In the genomic region with DNA sequence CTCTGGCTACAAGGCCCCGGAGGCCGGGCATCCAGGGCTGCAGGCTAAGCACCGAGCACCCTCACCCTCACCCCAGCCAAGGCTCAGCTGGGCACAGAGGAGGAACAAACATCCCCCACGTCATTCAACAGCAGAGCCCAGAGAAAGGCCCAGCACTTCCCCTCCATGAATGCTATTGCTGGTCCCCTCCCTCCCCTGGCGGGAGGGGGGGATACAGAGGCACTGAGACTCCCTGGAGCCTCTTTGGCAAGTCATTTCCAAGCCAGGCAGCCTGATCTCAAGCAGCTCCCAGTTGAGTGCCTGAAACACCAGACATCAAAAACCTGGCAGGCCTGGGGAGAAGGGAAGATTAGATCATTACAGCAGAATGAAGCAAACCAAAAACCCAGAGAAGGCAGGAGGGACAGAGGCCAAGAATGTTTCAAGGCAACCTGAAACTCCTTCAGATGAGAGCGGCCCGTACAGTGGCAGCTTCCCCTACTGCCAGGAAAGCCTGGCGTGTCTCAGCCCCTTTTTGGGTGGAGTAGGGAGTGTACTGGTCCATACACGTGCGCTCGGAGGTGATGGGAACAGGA, we compare ENCODE assay signal across 8 cellular contexts.
DNase-seq lines count a peak whose midpoint lies in the region; ATAC-seq and TF ChIP-seq lines count a peak whose summit lies in the region.

No MANE protein-coding gene starts in this region.

- peaks cover 4 to 47% (median 11%) of the 10 kb centered on the region in 4 donors for H3K4me1 ChIP-seq in Peyer's patch
- H3K4me1 ChIP-seq in esophagus squamous epithelium, result peaks cover 67 to 85% (median 71%) of the 10 kb centered on the region in 3 donors
- peaks cover 74% of the 10 kb centered on the region for H3K4me1 ChIP-seq in neuron (ENCODE audit: insufficient read depth, low read length)

- no peak for TF ChIP-seq CTCF in Peyer's patch (IDR thresholded peaks at IDR 0.05)
- TF ChIP-seq CTCF in esophagus squamous epithelium (IDR thresholded peaks at IDR 0.05), result no peak

- intact Hi-C loops in esophagus squamous epithelium (cut with DNase I), result loop anchor here (5.0 kb wide), 1 partner anchor 109 kb away; a partner anchor contains a TSS

- no peaks in the 10 kb centered on the region for H3K27me3 ChIP-seq in Peyer's patch
- H3K27me3 ChIP-seq in esophagus squamous epithelium, result no peaks in the 10 kb centered on the region
- H3K27me3 ChIP-seq in neuron (ENCODE audit: insufficient read depth, low read length), result no peaks in the 10 kb centered on the region

- H3K27ac ChIP-seq in Peyer's patch (peak overlapping the region; percentile 71 to 89 (median 80)), esophagus squamous epithelium (peak overlapping the region; percentile 89 to 99 (median 94))

- H3K9me3 ChIP-seq in Peyer's patch (no peaks in the 10 kb centered on the region), esophagus squamous epithelium (no peaks in the 10 kb centered on the region), neuron (ENCODE audit: low read length) (no peaks in the 10 kb centered on the region)

- no peak for ATAC-seq in stimulated activated naive CD8-positive, alpha-beta T cell treated with anti-CD3 and anti-CD28 coated beads, Interleukin-15, Interleukin-2, amounts not matched to agents 100 U/mL and 50 U/mL, for 24 hours
- no peak for ATAC-seq in activated T-cell treated with anti-CD3 and anti-CD28 coated beads, Interleukin-2, amount 50 U/mL, for 4 hours

- DNase-seq in NCI-H187 (lab: John Stamatoyannopoulos, UW), result peak; percentile 55 to 93
- no peak for DNase-seq in NCI-H187 treated with DMSO at 0.1 percent for 48 hours (lab: John Stamatoyannopoulos, UW)
- DNase-seq in Peyer's patch, result peak in 1 of 3 donors; percentile 55
- DNase-seq in esophagus squamous epithelium (lab: John Stamatoyannopoulos, UW), result no peak
- DNase-seq in stimulated activated CD8-positive, alpha-beta memory T cell treated with anti-CD3 and anti-CD28 coated beads, Interleukin-4, amount 100 ng/mL, for 48 hours, result no peak
- DNase-seq in stimulated activated naive CD8-positive, alpha-beta T cell treated with anti-CD3 and anti-CD28 coated beads, Interleukin-15, Interleukin-2, amounts not matched to agents 100 U/mL and 50 U/mL, for 24 hours, result no peak
- DNase-seq in activated T-cell treated with anti-CD3 and anti-CD28 coated beads, Interleukin-2, amount 50 U/mL, for 4 hours, result no peak

- H3K27me3 Mint-ChIP-seq in activated T-cell treated with anti-CD3 and anti-CD28 coated beads, Interleukin-2, amount 50 U/mL, for 4 hours (ENCODE audit: low read depth), result no peaks in the 10 kb centered on the region

- H3K4me3 ChIP-seq in Peyer's patch, result no peak overlapping the region
- peak overlapping the region in 1 of 4 donors; percentile 37 for H3K4me3 ChIP-seq in esophagus squamous epithelium
- peak overlapping the region; percentile 31 for H3K4me3 ChIP-seq in neuron (ENCODE audit: low read length)

- H3K36me3 Mint-ChIP-seq in activated T-cell treated with anti-CD3 and anti-CD28 coated beads, Interleukin-2, amount 50 U/mL, for 4 hours (ENCODE audit: insufficient read depth), result no peaks in the 10 kb centered on the region

- H3K36me3 ChIP-seq in Peyer's patch, result no peaks in the 10 kb centered on the region
- H3K36me3 ChIP-seq in esophagus squamous epithelium, result no peaks in the 10 kb centered on the region
- H3K36me3 ChIP-seq in neuron (ENCODE audit: insufficient read depth, low read length), result no peaks in the 10 kb centered on the region

- TF ChIP-seq POLR2A in Peyer's patch (IDR thresholded peaks at IDR 0.05), result no peak
- TF ChIP-seq POLR2A in esophagus squamous epithelium (IDR thresholded peaks at IDR 0.05), result peak in 1 of 4 donors; percentile 18

- no peak overlapping the region for H2AFZ ChIP-seq in neuron (ENCODE audit: low read depth, low read length)

- peaks cover 46% of the 10 kb centered on the region for H3K4me1 Mint-ChIP-seq in activated T-cell treated with anti-CD3 and anti-CD28 coated beads, Interleukin-2, amount 50 U/mL, for 4 hours (ENCODE audit: low read depth)

- H3K9me3 Mint-ChIP-seq in activated T-cell treated with anti-CD3 and anti-CD28 coated beads, Interleukin-2, amount 50 U/mL, for 4 hours, result no peaks in the 10 kb centered on the region

- no peak overlapping the region for H3K4me3 Mint-ChIP-seq in activated T-cell treated with anti-CD3 and anti-CD28 coated beads, Interleukin-2, amount 50 U/mL, for 4 hours

- WGBS in esophagus squamous epithelium, 2 donors, result 13 to 37% methylated on average over 9 to 10 of the region's 11 CpGs

Comparison
In these comparisons a context has a peak if more than half of its experiments do, and no peak if none do; other contexts are left out.
1. DNase-seq: peak in NCI-H187 (2 of 2); none in NCI-H187 treated with DMSO at 0.1 percent for 48 hours (single experiment), esophagus squamous epithelium (single experiment), stimulated activated CD8-positive, alpha-beta memory T cell treated with anti-CD3 and anti-CD28 coated beads, Interleukin-4, amount 100 ng/mL, for 48 hours (single experiment), stimulated activated naive CD8-positive, alpha-beta T cell treated with anti-CD3 and anti-CD28 coated beads, Interleukin-15, Interleukin-2, amounts not matched to agents 100 U/mL and 50 U/mL, for 24 hours (single experiment) and activated T-cell treated with anti-CD3 and anti-CD28 coated beads, Interleukin-2, amount 50 U/mL, for 4 hours (single experiment).